In genomic region chr9:76395381-76395780, GRCh38 we compare ENCODE assay signal across 1 cellular context.
TF ChIP-seq lines count a peak whose summit lies in the region.

No MANE protein-coding gene starts in this region.

TF ChIP-seq in H1, 55 proteins besides CTCF, POLR2A, EP300 and RAD21 (continued from another document):
- no peak for TF ChIP-seq JUN (IDR thresholded peaks at IDR 0.05; ENCODE audit: low read depth, low read length)
- TF ChIP-seq USF2 (IDR thresholded peaks at IDR 0.05; ENCODE audit: low read length): no peak
- no peak for TF ChIP-seq CHD7 (IDR thresholded peaks at IDR 0.05; ENCODE audit: insufficient replicate concordance, low read length)
- TF ChIP-seq EGR1 (IDR thresholded peaks at IDR 0.05; ENCODE audit: borderline replicate concordance, low read depth, low read length): no peak
- no peak for TF ChIP-seq CHD2 (IDR thresholded peaks at IDR 0.05; ENCODE audit: low read length)
- no peak for TF ChIP-seq TAF1 (IDR thresholded peaks at IDR 0.05; ENCODE audit: low read depth, low read length)
- no peak for TF ChIP-seq POU5F1 (IDR thresholded peaks at IDR 0.05; ENCODE audit: low read depth, low read length)
